Comparison of ENCODE assay signal across 36 cellular contexts in the genomic region with DNA sequence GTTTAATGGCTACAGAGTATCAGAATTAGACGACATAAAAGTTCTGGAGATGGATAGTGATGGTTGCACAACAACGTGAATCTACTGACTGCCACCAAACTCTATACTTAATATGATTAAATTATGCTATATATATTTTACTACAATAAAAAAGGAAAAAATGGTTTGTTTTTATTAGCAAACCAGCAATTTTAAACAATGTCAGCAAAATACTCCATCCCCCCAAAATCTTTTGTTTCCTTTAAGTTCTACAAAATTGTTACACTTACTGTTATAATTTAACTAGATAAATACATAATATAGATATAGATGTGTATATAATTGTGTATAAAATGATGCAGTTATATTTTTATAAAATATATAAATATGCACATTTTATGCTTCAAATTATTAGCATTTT.
"Had no signal": no experiment of that assay in that cellular context is flagged by ENCODE, and none has a peak within 500 bp of the region (broad histone marks: within the 10 kb centered on the region; RNA-seq: fewer than 3 reads in every experiment).

No MANE protein-coding gene starts in this region.

- H3K9me3 ChIP-seq: MG63 had no signal

- H3K36me3 ChIP-seq: MG63 had no signal

- DNase-seq: Karpas-422, Kasumi-1, MG63, MM.1S, MV-4-11, NCI-H1048, NCI-H1092, NCI-H1092 treated with DMSO at 0.1 percent for 48 hours, NCI-H1105, NCI-H1105 treated with DMSO at 0.1 percent for 48 hours, NCI-H1417, NCI-H1417 treated with DMSO at 0.1 percent for 48 hours, NCI-H1436, NCI-H1436 treated with DMSO at 0.1 percent for 48 hours, NCI-H146, NCI-H1694, NCI-H1694 treated with DMSO at 0.1 percent for 48 hours, NCI-H187, NCI-H187 treated with DMSO at 0.1 percent for 48 hours, NCI-H1930, NCI-H2029, NCI-H2029 treated with DMSO at 0.1 percent for 48 hours, NCI-H2081, NCI-H2081 treated with DMSO at 0.1 percent for 48 hours, NCI-H2107, NCI-H2171, NCI-H2171 treated with DMSO at 0.1 percent for 48 hours, NCI-H2227 treated with DMSO at 0.1 percent for 48 hours, NCI-H226, NCI-H345, NCI-H446, NCI-H446 treated with DMSO at 0.1 percent for 48 hours, NCI-H510A, NCI-H510A treated with DMSO at 0.1 percent for 48 hours, NCI-H524, NCI-H524 treated with DMSO at 0.1 percent for 48 hours had no signal

- H3K27me3 ChIP-seq: MG63 had no signal

- H3K4me3 ChIP-seq: MG63 had no signal
